ENCODE assay signal across 23 cellular contexts in the genomic region with DNA sequence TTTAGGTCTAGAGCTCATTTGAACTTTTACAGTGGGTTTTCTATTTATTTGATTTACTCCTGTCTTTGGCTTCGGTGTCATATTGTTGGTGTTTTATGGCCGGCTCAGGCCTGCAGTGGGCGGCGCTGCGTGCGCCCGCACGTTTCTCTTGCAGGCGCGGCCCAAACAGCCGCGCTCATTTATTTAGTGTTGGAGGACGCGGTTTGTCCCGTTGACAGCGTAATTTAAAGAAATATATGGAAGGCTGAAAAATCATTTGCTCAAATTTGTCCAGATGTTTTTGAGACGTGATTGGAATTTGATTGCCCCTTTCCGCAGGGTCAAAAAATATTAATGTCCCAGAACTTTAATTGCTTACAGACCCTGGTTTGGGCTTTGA. TPM values are rescaled to one million over a fixed set of nuclear protein-coding genes. Genes with fewer than 3 reads are reported as not detected.
"Had no signal": no experiment of that assay in that cellular context is flagged by ENCODE, and none has a peak within 500 bp of the region (broad histone marks: within the 10 kb centered on the region; RNA-seq: fewer than 3 reads in every experiment).

No MANE protein-coding gene starts in this region.

- H3K9me3 ChIP-seq: esophagus squamous epithelium, mucosa of descending colon, pancreas, right lobe of liver, tibial artery, upper lobe of right lung, vagina had no signal

- H3K27ac Mint-ChIP-seq: dendritic cell treated with granulocyte-macrophage colony-stimulating factor and Interleukin-4, amounts not matched to agents 40 ng/mL and 50 ng/mL, for 4 days; effector memory CD8-positive, alpha-beta T cell; immature natural killer cell; naive thymus-derived CD8-positive, alpha-beta T cell; progenitor cell of endocrine pancreas; stimulated activated effector memory CD8-positive, alpha-beta T cell treated with anti-CD3 and anti-CD28 coated beads, Interleukin-12 subunit alpha, Interleukin-12 subunit beta, amount 100 ng/mL, for 72 hours had no signal

- H3K4me1 ChIP-seq: pancreas, tibial artery, upper lobe of right lung, vagina had no signal

- H3K36me3 Mint-ChIP-seq: stimulated activated effector memory CD8-positive, alpha-beta T cell treated with anti-CD3 and anti-CD28 coated beads, Interleukin-12 subunit alpha, Interleukin-12 subunit beta, amount 100 ng/mL, for 72 hours had no signal

- H3K36me3 ChIP-seq: pancreas, right lobe of liver, upper lobe of right lung, vagina had no signal

- H3K27ac ChIP-seq: esophagus squamous epithelium, pancreas, right lobe of liver, tibial artery, upper lobe of right lung, vagina had no signal

- H3K27me3 ChIP-seq: vagina had no signal

- H3K4me3 Mint-ChIP-seq: dendritic cell treated with granulocyte-macrophage colony-stimulating factor and Interleukin-4, amounts not matched to agents 40 ng/mL and 50 ng/mL, for 4 days; effector memory CD8-positive, alpha-beta T cell; immature natural killer cell; naive thymus-derived CD8-positive, alpha-beta T cell; stimulated activated effector memory CD8-positive, alpha-beta T cell treated with anti-CD3 and anti-CD28 coated beads, Interleukin-12 subunit alpha, Interleukin-12 subunit beta, amount 100 ng/mL, for 72 hours had no signal

- DNase-seq: effector memory CD8-positive, alpha-beta T cell; esophagus squamous epithelium; foreskin fibroblast; immature natural killer cell; kidney; left colon; mammary epithelial cell; mucosa of descending colon; naive thymus-derived CD8-positive, alpha-beta T cell; nucleus accumbens; pancreas; right lobe of liver; stimulated activated CD4-positive, alpha-beta T cell treated with anti-CD3 and anti-CD28 coated beads, Interleukin-4, amount 100 ng/mL, for 1 hour; stimulated activated CD8-positive, alpha-beta memory T cell treated with anti-CD3 and anti-CD28 coated beads, Interleukin-4, amount 100 ng/mL, for 48 hours; stimulated activated naive CD8-positive, alpha-beta T cell treated with anti-CD3 and anti-CD28 coated beads, Interleukin-15, Interleukin-2, amounts not matched to agents 100 U/mL and 50 U/mL, for 24 hours; tibial artery; upper lobe of right lung had no signal

- H3K4me3 ChIP-seq: esophagus squamous epithelium, mucosa of descending colon, pancreas, right lobe of liver, tibial artery, upper lobe of right lung, vagina had no signal

- H3K9me3 Mint-ChIP-seq: dendritic cell treated with granulocyte-macrophage colony-stimulating factor and Interleukin-4, amounts not matched to agents 40 ng/mL and 50 ng/mL, for 4 days; effector memory CD8-positive, alpha-beta T cell; stimulated activated effector memory CD8-positive, alpha-beta T cell treated with anti-CD3 and anti-CD28 coated beads, Interleukin-12 subunit alpha, Interleukin-12 subunit beta, amount 100 ng/mL, for 72 hours had no signal

- H3K4me1 Mint-ChIP-seq: immature natural killer cell; stimulated activated effector memory CD8-positive, alpha-beta T cell treated with anti-CD3 and anti-CD28 coated beads, Interleukin-12 subunit alpha, Interleukin-12 subunit beta, amount 100 ng/mL, for 72 hours had no signal

- ATAC-seq: effector memory CD8-positive, alpha-beta T cell; left colon; mucosa of descending colon; naive thymus-derived CD8-positive, alpha-beta T cell; pancreas; right lobe of liver; stimulated activated effector memory CD8-positive, alpha-beta T cell treated with anti-CD3 and anti-CD28 coated beads, Interleukin-12 subunit alpha, Interleukin-12 subunit beta, amount 100 ng/mL, for 72 hours; stimulated activated naive CD8-positive, alpha-beta T cell treated with anti-CD3 and anti-CD28 coated beads, Interleukin-15, Interleukin-2, amounts not matched to agents 100 U/mL and 50 U/mL, for 24 hours; upper lobe of right lung had no signal

RNA-seq across cellular contexts. Expression of a gene that starts 22.1 kb away (rescaled TPM):
- total RNA-seq: left colon; mesenteric fat pad; naive thymus-derived CD8-positive, alpha-beta T cell; pancreas; right lobe of liver; upper lobe of right lung had no signal
- polyA plus RNA-seq: immature natural killer cell; mammary epithelial cell; naive thymus-derived CD8-positive, alpha-beta T cell; neural cell; pancreas had no signal
